ENCODE assay signal across 15 cellular contexts in the genomic region with DNA sequence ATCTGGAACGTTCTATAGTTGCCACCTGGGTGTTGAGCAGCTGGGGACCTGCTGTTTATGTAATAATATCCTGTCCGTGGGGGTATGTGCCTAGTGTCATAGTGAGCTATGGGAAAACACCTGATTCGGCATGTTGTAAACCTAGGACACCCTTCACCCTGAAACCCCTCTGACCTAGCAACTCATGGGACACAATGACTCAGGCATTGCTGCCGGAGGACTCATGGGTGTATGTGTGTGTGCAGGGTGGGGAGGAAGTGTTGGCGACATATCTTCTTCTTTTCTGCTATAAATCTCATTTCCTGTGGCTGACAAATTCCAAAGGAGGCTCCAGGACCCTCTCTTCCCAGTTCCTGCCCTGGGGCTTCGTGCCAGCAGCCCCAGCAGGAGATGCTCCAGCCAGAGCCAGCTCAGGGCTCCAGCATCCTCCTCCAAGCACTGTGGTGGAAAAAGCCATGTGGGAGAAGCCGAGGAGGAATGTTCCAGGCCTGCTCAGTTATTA.
DNase-seq lines count a peak whose midpoint lies in the region; ATAC-seq and TF ChIP-seq lines count a peak whose summit lies in the region.
"Had no signal": no experiment of that assay in that cellular context is flagged by ENCODE, and none has a peak within 500 bp of the region (broad histone marks: within the 10 kb centered on the region; RNA-seq: fewer than 3 reads in every experiment).

No MANE protein-coding gene starts in this region.

- no peaks in the 10 kb centered on the region for H3K36me3 ChIP-seq in SJSA1
- H3K36me3 ChIP-seq: sigmoid colon had no signal

- peaks cover 5% of the 10 kb centered on the region for H3K9me3 Mint-ChIP-seq in glutamatergic neuron (ENCODE audit: unreplicated experiment)

- no peaks in the 10 kb centered on the region for H3K9me3 ChIP-seq in SJSA1 (replicated peaks)
- H3K9me3 ChIP-seq: sigmoid colon had no signal

- ATAC-seq in omental fat pad (ENCODE audit: low FRiP score) (peak; percentile 76), HG03521 (IDR thresholded peaks at IDR 0.05; ENCODE audit: unreplicated experiment) (no peak), GM21515 (IDR thresholded peaks at IDR 0.05; ENCODE audit: unreplicated experiment) (no peak), HG02885 (IDR thresholded peaks at IDR 0.05; ENCODE audit: poor library complexity, unreplicated experiment) (no peak)

- peaks cover 5% of the 10 kb centered on the region for H3K27me3 Mint-ChIP-seq in glutamatergic neuron (ENCODE audit: unreplicated experiment)

- no peaks in the 10 kb centered on the region for H3K4me1 Mint-ChIP-seq in glutamatergic neuron (ENCODE audit: low read depth, unreplicated experiment)

- peaks cover 58% of the 10 kb centered on the region for H3K4me1 ChIP-seq in SJSA1 (replicated peaks)

- DNase-seq in ELF-1 (ENCODE audit: low read depth, low spot score) = peak; percentile 46
- DNase-seq in SJSA1 (ENCODE audit: low read depth in 1 of 2, low spot score in 2 of 2) = peak; percentile 73 to 77
- peak; percentile 70 for DNase-seq in fibroblast of the aortic adventitia (ENCODE audit: low read depth)
- DNase-seq in omental fat pad (ENCODE audit: low spot score) = no peak
- no peak for DNase-seq in glutamatergic neuron
- DNase-seq: activated CD4-positive, alpha-beta T cell treated with anti-CD3 and anti-CD28 coated beads for 48 hours; activated naive CD4-positive, alpha-beta T cell treated with Interleukin-2 at 50 U/mL for 16 hours; Calu3; NCI-H146; sigmoid colon; stimulated activated CD8-positive, alpha-beta memory T cell treated with anti-CD3 and anti-CD28 coated beads, Interleukin-4, amount 100 ng/mL, for 48 hours had no signal

- no peak overlapping the region for H3K27ac Mint-ChIP-seq in glutamatergic neuron (ENCODE audit: unreplicated experiment)

- no peaks in the 10 kb centered on the region for H3K27me3 ChIP-seq in SJSA1 (replicated peaks)
- H3K27me3 ChIP-seq: sigmoid colon had no signal

- H3K4me3 ChIP-seq in SJSA1 (no peak overlapping the region), fibroblast of the aortic adventitia (ENCODE audit: low read depth, low read length) (no peak overlapping the region)
- H3K4me3 ChIP-seq: lung, sigmoid colon had no signal

- no peak overlapping the region for H3K4me3 Mint-ChIP-seq in glutamatergic neuron (ENCODE audit: unreplicated experiment)

- TF ChIP-seq CTCF in fibroblast of the aortic adventitia (IDR thresholded peaks at IDR 0.05; ENCODE audit: insufficient read depth, low read length) (no peak), omental fat pad (IDR thresholded peaks at IDR 0.05) (no peak), glutamatergic neuron (IDR thresholded peaks at IDR 0.05; ENCODE audit: partially characterized antibody, unreplicated experiment) (no peak)

- peak overlapping the region; percentile 65 for H3K27ac ChIP-seq in SJSA1

- no peaks in the 10 kb centered on the region for H3K36me3 Mint-ChIP-seq in glutamatergic neuron (ENCODE audit: unreplicated experiment)

Comparison
In these comparisons a context has a peak if more than half of its experiments do, and no peak if none do; other contexts are left out.
1. DNase-seq: peak in ELF-1 (single experiment), SJSA1 (2 of 2) and fibroblast of the aortic adventitia (single experiment); none in omental fat pad (single experiment) and glutamatergic neuron (single experiment).